22 cellular contexts compared by ENCODE assay signal in genomic region chr6:1384549-1385128, GRCh38. TPM values are rescaled to one million over a fixed set of nuclear protein-coding genes. Genes with fewer than 3 reads are reported as not detected.
DNase-seq lines count a peak whose midpoint lies in the region; ATAC-seq, FAIRE-seq and TF ChIP-seq lines count a peak whose summit lies in the region.
"Had no signal": no experiment of that assay in that cellular context is flagged by ENCODE, and none has a peak within 500 bp of the region (broad histone marks: within the 10 kb centered on the region; RNA-seq: fewer than 3 reads in every experiment).

No MANE protein-coding gene starts in this region.

- no peaks in the 10 kb centered on the region for H3K79me2 ChIP-seq in endothelial cell of umbilical vein (ENCODE audit: control insufficient read depth, insufficient read depth, low read length)
- H3K79me2 ChIP-seq in GM23248 (ENCODE audit: insufficient read depth): no peaks in the 10 kb centered on the region

- dilution Hi-C loops in endothelial cell of umbilical vein (cut with MboI; ENCODE audit: extremely low pct_ligation_motif_present, low sequenced_read_pairs): no loop called here

- H3K4me2 ChIP-seq in endothelial cell of umbilical vein (ENCODE audit: insufficient read depth, low read length): no peak overlapping the region
- H3K4me2 ChIP-seq in GM23248 (ENCODE audit: unreplicated experiment): no peak overlapping the region

- no peak for FAIRE-seq in endothelial cell of umbilical vein (lab: Jason Lieb, UNC)

- H3K4me1 ChIP-seq in endothelial cell of umbilical vein (ENCODE audit: control insufficient read depth, extremely low read depth, insufficient read depth, low read length) (no peaks in the 10 kb centered on the region), mucosa of rectum (ENCODE audit: control insufficient read depth in 2 of 2, insufficient read depth in 2 of 2, low read length in 2 of 2) (peaks cover 0 to 2% of the 10 kb centered on the region in 2 donors), upper lobe of left lung (peaks cover 33 to 61% (median 39%) of the 10 kb centered on the region in 4 donors), GM23248 (ENCODE audit: insufficient read depth) (no peaks in the 10 kb centered on the region)

- H3K9me3 ChIP-seq in endothelial cell of umbilical vein (replicated peaks; ENCODE audit: control insufficient read depth, insufficient read depth, low read length): no peaks in the 10 kb centered on the region
- H3K9me3 ChIP-seq in mucosa of rectum (ENCODE audit: control insufficient read depth in 2 of 2, low read length in 2 of 2): no peaks in the 10 kb centered on the region
- H3K9me3 ChIP-seq in upper lobe of left lung: no peaks in the 10 kb centered on the region
- no peaks in the 10 kb centered on the region for H3K9me3 ChIP-seq in GM23248 (ENCODE audit: low read depth)
- H3K9me3 ChIP-seq: adrenal gland, vagina had no signal

- H3K27ac ChIP-seq in endothelial cell of umbilical vein (ENCODE audit: insufficient read depth, low read depth, low read length): no peak overlapping the region
- peak overlapping the region; percentile 80 to 82 for H3K27ac ChIP-seq in mucosa of rectum (ENCODE audit: low read depth in 2 of 2, low read length in 2 of 2)
- H3K27ac ChIP-seq in upper lobe of left lung: peak overlapping the region; percentile 65 to 81 (median 79)
- H3K27ac ChIP-seq in GM23248: no peak overlapping the region
- H3K27ac ChIP-seq: adrenal gland, vagina had no signal

- no peak for TF ChIP-seq POLR2A in endothelial cell of umbilical vein (IDR thresholded peaks at IDR 0.05; ENCODE audit: low read depth, low read length)
- no peak for TF ChIP-seq POLR2A in upper lobe of left lung (IDR thresholded peaks at IDR 0.05)

- in situ Hi-C loops in GM23248 (cut with MboI): loop anchor here (25.0 kb wide), 1 partner anchor 472 kb away; no protein-coding TSS in a partner anchor

- WGBS in upper lobe of left lung, 2 donors: 24 to 36% methylated on average over 20 to 34 of the region's 34 CpGs
- WGBS in GM23248 (ENCODE audit: low coverage in 1 of 2, low lambda C conversion rate in 2 of 2, missing lambda C conversion rate in 2 of 2), 2 experiments: 90 to 92% methylated on average over 32 to 34 of the region's 34 CpGs

- POLR2A ChIA-PET in endothelial cell of umbilical vein (lab: Charles Lee): no interaction called here

- H3K9me1 ChIP-seq in endothelial cell of umbilical vein (replicated peaks; ENCODE audit: control insufficient read depth, extremely low read depth, insufficient read depth, low read length): no peaks in the 10 kb centered on the region

- ATAC-seq in upper lobe of left lung (ENCODE audit: low FRiP score in 2 of 2): no peak
- ATAC-seq: natural killer cell treated with Interleukin-12 subunit alpha and Interleukin-12 subunit beta and Interleukin-15 and Interleukin-18, amount 100 ng/mL, for 72 hours had no signal

- peak; percentile 54 for DNase-seq in activated effector memory CD4-positive, alpha-beta T cell treated with anti-CD3 and anti-CD28 coated beads, Interleukin-2, amount 50 U/mL, for 16 hours
- no peak for DNase-seq in activated effector memory CD4-positive, alpha-beta T cell treated with Interleukin-2 at 50 U/mL for 16 hours
- DNase-seq in endothelial cell of umbilical vein (ENCODE audit: low read depth, low spot score) (no peak), upper lobe of left lung (peak in 1 of 2 donors; percentile 69), GM23248 (no peak), GOT3 (lab: John Stamatoyannopoulos, UW) (no peak), iPS-NIHi7 (ENCODE audit: extremely low spot score) (no peak)
- DNase-seq: activated CD4-positive, alpha-beta memory T cell treated with anti-CD3 and anti-CD28 coated beads, Interleukin-2, amount 10 ng/mL, durations not matched to agents 7 days and 5 days; adrenal gland; CD4-positive, CD25-positive, alpha-beta regulatory T cell; central memory CD4-positive, alpha-beta T cell; foreskin melanocyte; MM.1S; NCI-H187 treated with DMSO at 0.1 percent for 48 hours; NK-92 treated with Interleukin-12 subunit alpha and Interleukin-12 subunit beta, amount 100 ng/mL, for 24 hours; RPMI8226; stimulated activated CD4-positive, alpha-beta T cell treated with anti-CD3 and anti-CD28 coated beads, Interleukin-15, amount 100 ng/mL, for 24 hours; stimulated activated naive CD4-positive, alpha-beta T cell treated with Interleukin-2 at 50 U/mL for 16 hours had no signal

- H4K20me1 ChIP-seq in endothelial cell of umbilical vein (replicated peaks; ENCODE audit: control insufficient read depth, extremely low read depth, insufficient read depth, low read length): no peaks in the 10 kb centered on the region
- H4K20me1 ChIP-seq in GM23248 (ENCODE audit: insufficient read depth): no peaks in the 10 kb centered on the region

- no peaks in the 10 kb centered on the region for H3F3A ChIP-seq in GM23248 (ENCODE audit: insufficient read depth)

- H2AFZ ChIP-seq in endothelial cell of umbilical vein (ENCODE audit: low read depth, low read length) (no peak overlapping the region), GM23248 (no peak overlapping the region)

- H3K36me3 ChIP-seq in endothelial cell of umbilical vein (ENCODE audit: control insufficient read depth in 2 of 2, extremely low read depth in 1 of 2, insufficient read depth in 2 of 2, low read length in 2 of 2) (no peaks in the 10 kb centered on the region), mucosa of rectum (ENCODE audit: control insufficient read depth in 2 of 2, insufficient read depth in 2 of 2, low read length in 2 of 2) (no peaks in the 10 kb centered on the region), upper lobe of left lung (no peaks in the 10 kb centered on the region), GM23248 (ENCODE audit: low read depth) (no peaks in the 10 kb centered on the region)
- H3K36me3 ChIP-seq: adrenal gland, vagina had no signal

- BruUV-seq in endothelial cell of umbilical vein (replicated peaks; lab: Mats Ljungman, UMichigan): no TSS peak

- intact Hi-C loops in endothelial cell of umbilical vein (cut with micrococcal nuclease): loop anchor here (5.0 kb wide), 1 partner anchor 1197 kb away; no protein-coding TSS in a partner anchor

- H3K4me3 ChIP-seq in endothelial cell of umbilical vein (replicated peaks in 1 of 3; ENCODE audit: insufficient read depth in 1 of 3, low read depth in 1 of 3, low read length in 3 of 3) (no peak overlapping the region), mucosa of rectum (ENCODE audit: low read length in 2 of 2) (peak overlapping the region in 1 of 2 donors; percentile 30), upper lobe of left lung (no peak overlapping the region), GM23248 (no peak overlapping the region)
- H3K4me3 ChIP-seq: adrenal gland, vagina had no signal

- CTCF ChIA-PET in endothelial cell of umbilical vein (lab: Charles Lee): no interaction called here

- peaks cover 85 to 92% of the 10 kb centered on the region in 2 experiments for H3K27me3 ChIP-seq in endothelial cell of umbilical vein (ENCODE audit: control insufficient read depth in 2 of 2, insufficient read depth in 2 of 2, low read length in 2 of 2)
- H3K27me3 ChIP-seq in mucosa of rectum (ENCODE audit: control insufficient read depth in 2 of 2, insufficient read depth in 2 of 2, low read length in 2 of 2): peaks cover 49 to 64% of the 10 kb centered on the region in 2 donors
- H3K27me3 ChIP-seq in upper lobe of left lung: peaks cover 3 to 85% (median 51%) of the 10 kb centered on the region in 4 donors
- peaks cover 36% of the 10 kb centered on the region for H3K27me3 ChIP-seq in GM23248 (replicated peaks; ENCODE audit: insufficient read depth)

- no peak for TF ChIP-seq EP300 in upper lobe of left lung (IDR thresholded peaks at IDR 0.05)

- no peak overlapping the region for H3K9ac ChIP-seq in endothelial cell of umbilical vein (replicated peaks; ENCODE audit: extremely low read depth, insufficient read depth, low read length)
- peak overlapping the region in 1 of 2 donors; percentile 51 for H3K9ac ChIP-seq in mucosa of rectum (ENCODE audit: low read depth in 1 of 2, low read length in 2 of 2)
- H3K9ac ChIP-seq in GM23248: no peak overlapping the region

- no peaks in the 10 kb centered on the region for H3K9me2 ChIP-seq in GM23248 (ENCODE audit: insufficient read depth)

- TF ChIP-seq CTCF in endothelial cell of umbilical vein (IDR thresholded peaks at IDR 0.05; ENCODE audit: extremely low read depth in 1 of 2, insufficient read depth in 1 of 2, low read depth in 1 of 2, low read length in 2 of 2): no peak
- no peak for TF ChIP-seq CTCF in upper lobe of left lung (IDR thresholded peaks at IDR 0.05)

TF ChIP-seq in endothelial cell of umbilical vein, 7 proteins besides CTCF, POLR2A, EP300 and RAD21:
- TF ChIP-seq POLR2AphosphoS5 (IDR thresholded peaks at IDR 0.05; ENCODE audit: insufficient read depth, low read depth, low read length): no peak
- peak; percentile 27 for TF ChIP-seq EZH2 (IDR thresholded peaks at IDR 0.05; ENCODE audit: borderline replicate concordance, low read depth, low read length, severe bottlenecking)

RNA-seq across cellular contexts. Expression of gene FOXF2, which starts 4.7 kb away (rescaled TPM):
- total RNA-seq in endothelial cell of umbilical vein (not detected in 2 replicates), upper lobe of left lung (10 to 100 TPM in 2 of 6 donors, 1 to 10 TPM in 4; 5.5 to 17.7 (median 8.8) TPM)
- polyA plus RNA-seq in endothelial cell of umbilical vein (not detected in 2 replicates), GM23248 (2016; fragmentation: Nextera tagmentation; extraction: Ambion mirVana) (2.5 and 2.7 TPM in 2 replicates)
- polyA plus RNA-seq in endothelial cell of umbilical vein (2011; cell fraction: cytosol; rRNA removed): not detected in 2 replicates
- polyA plus RNA-seq in endothelial cell of umbilical vein (2011; cell fraction: nucleus; rRNA removed): not detected in 2 replicates
- polyA plus RNA-seq in endothelial cell of umbilical vein (2012): not detected in 2 replicates
- polyA minus RNA-seq in endothelial cell of umbilical vein: not detected in 2 replicates
- 25.9 TPM for polyA minus RNA-seq in endothelial cell of umbilical vein (2011; cell fraction: cytosol; rRNA and poly(A)+ RNA removed)
- polyA minus RNA-seq in endothelial cell of umbilical vein (2011; cell fraction: nucleus; rRNA and poly(A)+ RNA removed): 0.19 TPM in 1 of 2 replicates, not detected in the other
- total RNA-seq in GM23248 (2014; rRNA removed; shearing (Covaris generic)): 5.1 and 8.3 TPM in 2 replicates
- total RNA-seq: activated CD4-positive, alpha-beta memory T cell treated with anti-CD3 and anti-CD28 coated beads, Interleukin-2, amount 10 ng/mL, durations not matched to agents 7 days and 5 days; CD4-positive, CD25-positive, alpha-beta regulatory T cell; natural killer cell treated with Interleukin-12 subunit alpha and Interleukin-12 subunit beta and Interleukin-15 and Interleukin-18, amount 100 ng/mL, for 72 hours; pulmonary artery endothelial cell had no signal
- polyA plus RNA-seq: CD4-positive, CD25-positive, alpha-beta regulatory T cell had no signal

Comparison
In these comparisons a context has a peak if more than half of its experiments do, and no peak if none do; other contexts are left out.
1. H3K27ac ChIP-seq: peak in mucosa of rectum (2 of 2) and upper lobe of left lung (4 of 4); none in endothelial cell of umbilical vein (single experiment) and GM23248 (single experiment).